ENCODE assay signal across 8 cellular contexts in the genomic region with DNA sequence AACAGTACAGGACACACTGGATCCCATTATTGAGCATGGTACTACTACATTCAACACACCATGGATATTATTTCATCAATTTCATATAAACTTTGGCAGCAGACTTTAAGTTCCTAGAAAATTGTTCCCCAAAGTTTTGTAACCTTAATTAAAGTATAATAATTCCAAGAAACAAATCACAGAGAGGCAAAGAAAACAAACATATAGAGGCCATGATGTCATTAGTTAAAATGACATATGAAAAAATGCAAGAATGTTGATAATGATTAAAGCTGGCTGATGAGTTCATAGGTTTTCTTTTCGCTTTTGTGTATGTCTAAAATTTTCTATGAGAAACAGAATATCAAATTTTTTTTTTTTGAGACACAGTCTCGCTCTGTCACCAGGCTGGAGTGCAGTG.
"Had no signal": no experiment of that assay in that cellular context is flagged by ENCODE, and none has a peak within 500 bp of the region (broad histone marks: within the 10 kb centered on the region; RNA-seq: fewer than 3 reads in every experiment).

No MANE protein-coding gene starts in this region.

- DNase-seq: GDM1, GF-D8 had no signal

- FAIRE-seq: G401.6, GM12878, GM12891, GM12892, GM18507, GM19239 had no signal

- H3K4me3 ChIP-seq: GM12878 had no signal
